23 cellular contexts compared by ENCODE assay signal in genomic region chr1:192954705-192955265, GRCh38.
DNase-seq lines count a peak whose midpoint lies in the region; ATAC-seq, FAIRE-seq and TF ChIP-seq lines count a peak whose summit lies in the region.
"Had no signal": no experiment of that assay in that cellular context is flagged by ENCODE, and none has a peak within 500 bp of the region (broad histone marks: within the 10 kb centered on the region; RNA-seq: fewer than 3 reads in every experiment).

No MANE protein-coding gene starts in this region.

- H3K4me3 ChIP-seq in astrocyte (ENCODE audit: insufficient read depth, low read depth, low read length) (no peak overlapping the region), lung (no peak overlapping the region), colonic mucosa (no peak overlapping the region)
- H3K4me3 ChIP-seq: ascending aorta, SJSA1 had no signal

- no peak for TF ChIP-seq CTCF in D721Med (IDR thresholded peaks at IDR 0.05; ENCODE audit: insufficient read depth, missing control alignments)
- TF ChIP-seq CTCF in astrocyte (IDR thresholded peaks at IDR 0.05; ENCODE audit: insufficient read depth, low read depth, low read length) = no peak
- no peak for TF ChIP-seq CTCF in lung (IDR thresholded peaks at IDR 0.05; ENCODE audit: control extremely low read depth, extremely low read depth)
- TF ChIP-seq CTCF in colonic mucosa (IDR thresholded peaks at IDR 0.05) = no peak

- H3K4me1 Mint-ChIP-seq in astrocyte (ENCODE audit: low read depth, unreplicated experiment) = peaks cover 16% of the 10 kb centered on the region
- H3K4me1 Mint-ChIP-seq: neural crest cell had no signal

- peak overlapping the region; percentile 26 for H3K27ac Mint-ChIP-seq in astrocyte (ENCODE audit: unreplicated experiment)
- H3K27ac Mint-ChIP-seq: activated CD8-positive, alpha-beta T cell treated with anti-CD3 and anti-CD28 coated beads for 36 hours; activated T-cell treated with anti-CD3 and anti-CD28 coated beads, Interleukin-2, amount 50 U/mL, for 24 hours; T-helper 2 cell treated with Interferon-gamma antibody and Interleukin-4, amounts not matched to agents 5 μg/mL and 100 μg/mL, for 36 hours had no signal

- peaks cover 8% of the 10 kb centered on the region for H3K36me3 Mint-ChIP-seq in astrocyte (ENCODE audit: low read depth, unreplicated experiment)

- no peaks in the 10 kb centered on the region for H3K9me3 Mint-ChIP-seq in astrocyte (ENCODE audit: unreplicated experiment)
- H3K9me3 Mint-ChIP-seq: activated CD8-positive, alpha-beta T cell treated with anti-CD3 and anti-CD28 coated beads for 36 hours; activated T-cell treated with anti-CD3 and anti-CD28 coated beads, Interleukin-2, amount 50 U/mL, for 24 hours; neural crest cell; T-helper 2 cell treated with Interferon-gamma antibody and Interleukin-4, amounts not matched to agents 5 μg/mL and 100 μg/mL, for 36 hours had no signal

- no peaks in the 10 kb centered on the region for H3K27me3 ChIP-seq in astrocyte (ENCODE audit: insufficient read depth, low read length)
- H3K27me3 ChIP-seq in lung (ENCODE audit: control insufficient read depth, insufficient read depth) = no peaks in the 10 kb centered on the region
- no peaks in the 10 kb centered on the region for H3K27me3 ChIP-seq in colonic mucosa
- H3K27me3 ChIP-seq: ascending aorta, BE2C, SJSA1 had no signal

- H3K27me3 Mint-ChIP-seq in astrocyte (ENCODE audit: low read depth, unreplicated experiment) = no peaks in the 10 kb centered on the region
- H3K27me3 Mint-ChIP-seq: activated CD8-positive, alpha-beta T cell treated with anti-CD3 and anti-CD28 coated beads for 36 hours; activated T-cell treated with anti-CD3 and anti-CD28 coated beads, Interleukin-2, amount 50 U/mL, for 24 hours had no signal

- H3K36me3 ChIP-seq in astrocyte (ENCODE audit: insufficient read depth, low read length) (no peaks in the 10 kb centered on the region), lung (ENCODE audit: control insufficient read depth in 2 of 2, insufficient read depth in 2 of 2, low read length in 2 of 2) (no peaks in the 10 kb centered on the region), colonic mucosa (no peaks in the 10 kb centered on the region)
- H3K36me3 ChIP-seq: ascending aorta, BE2C, SJSA1 had no signal

- H3K9ac ChIP-seq in astrocyte (ENCODE audit: low read length) (no peak overlapping the region), colonic mucosa (ENCODE audit: low read depth in 2 of 2, low read length in 2 of 2) (no peak overlapping the region)

- no peaks in the 10 kb centered on the region for H4K20me1 ChIP-seq in astrocyte (ENCODE audit: insufficient read depth, low read length)

- intact Hi-C loops in colonic mucosa (cut with DNase I) = no loop called here

- no peak overlapping the region for H3K4me3 Mint-ChIP-seq in astrocyte (ENCODE audit: unreplicated experiment)
- H3K4me3 Mint-ChIP-seq: activated CD8-positive, alpha-beta T cell treated with anti-CD3 and anti-CD28 coated beads for 36 hours; activated T-cell treated with anti-CD3 and anti-CD28 coated beads, Interleukin-2, amount 50 U/mL, for 24 hours; neural crest cell; T-helper 2 cell treated with Interferon-gamma antibody and Interleukin-4, amounts not matched to agents 5 μg/mL and 100 μg/mL, for 36 hours had no signal

- H3K4me1 ChIP-seq in astrocyte (ENCODE audit: insufficient read depth, low read length) (peaks cover 18% of the 10 kb centered on the region), lung (ENCODE audit: control insufficient read depth in 2 of 2, insufficient read depth in 2 of 2, low read length in 2 of 2) (no peaks in the 10 kb centered on the region), colonic mucosa (no peaks in the 10 kb centered on the region)
- H3K4me1 ChIP-seq: ascending aorta, SJSA1 had no signal

- FAIRE-seq in D721Med (lab: Jason Lieb, UNC) (peak; percentile 35), astrocyte (lab: Jason Lieb, UNC) (no peak)
- FAIRE-seq: urothelium cell line had no signal

- H3K79me2 ChIP-seq in astrocyte (ENCODE audit: insufficient read depth, low read length) = no peaks in the 10 kb centered on the region

- 63 to 70% methylated on average over 7 of the region's 7 CpGs for WGBS in lung, 2 donors

- no peak overlapping the region for H3K4me2 ChIP-seq in astrocyte (ENCODE audit: low read length)

- H2AFZ ChIP-seq in astrocyte (ENCODE audit: low read depth, low read length) = no peak overlapping the region

- H3K27ac ChIP-seq in astrocyte (ENCODE audit: low read depth, low read length) = no peak overlapping the region
- H3K27ac ChIP-seq in lung (ENCODE audit: low read depth in 1 of 2, low read length in 1 of 2) = no peak overlapping the region
- no peak overlapping the region for H3K27ac ChIP-seq in colonic mucosa
- H3K27ac ChIP-seq: ascending aorta, SJSA1 had no signal

- H3K9me3 ChIP-seq in astrocyte (ENCODE audit: insufficient read depth, low read depth, low read length) = no peaks in the 10 kb centered on the region
- H3K9me3 ChIP-seq in lung (ENCODE audit: control insufficient read depth in 2 of 2, insufficient read depth in 1 of 2, low read length in 1 of 2) = no peaks in the 10 kb centered on the region
- no peaks in the 10 kb centered on the region for H3K9me3 ChIP-seq in colonic mucosa
- H3K9me3 ChIP-seq: ascending aorta, BE2C, SJSA1 had no signal

- DNase-seq in NCI-H1417 (lab: John Stamatoyannopoulos, UW) (peak in 2 of 3 experiments; percentile 11 to 18), NCI-H1417 treated with DMSO at 0.1 percent for 48 hours (lab: John Stamatoyannopoulos, UW) (no peak), D721Med (ENCODE audit: insufficient read length, low spot score) (no peak), astrocyte (ENCODE audit: low read depth) (no peak), lung (ENCODE audit: low spot score) (peak; percentile 36), colonic mucosa (no peak), NCI-H1092 (lab: John Stamatoyannopoulos, UW) (no peak)
- no peak for DNase-seq in central memory CD4-positive, alpha-beta T cell
- DNase-seq: activated CD4-positive, CD25-positive, alpha-beta regulatory T cell; activated CD8-positive, alpha-beta T cell treated with anti-CD3 and anti-CD28 coated beads for 36 hours; activated naive CD4-positive, alpha-beta T cell treated with anti-CD3 and anti-CD28 coated beads, Interleukin-2, amount 50 U/mL, for 16 hours; activated T-cell treated with anti-CD3 and anti-CD28 coated beads, Interleukin-2, amount 50 U/mL, for 24 hours; BE2C; GDM1; midbrain; NCI-H2107; NCI-H524; stimulated activated CD4-positive, alpha-beta T cell treated with anti-CD3 and anti-CD28 coated beads, Interleukin-4, amount 100 ng/mL, for 4 hours had no signal

- no peak for ATAC-seq in lung (ENCODE audit: insufficient read depth, low FRiP score)
- ATAC-seq: activated CD8-positive, alpha-beta T cell treated with anti-CD3 and anti-CD28 coated beads for 36 hours had no signal

Comparison
In these comparisons a context has a peak if more than half of its experiments do, and no peak if none do; other contexts are left out.
1. DNase-seq: peak in NCI-H1417 (2 of 3) and lung (single experiment); none in NCI-H1417 treated with DMSO at 0.1 percent for 48 hours (single experiment), D721Med (single experiment), astrocyte (single experiment), colonic mucosa (single experiment), NCI-H1092 (single experiment) and central memory CD4-positive, alpha-beta T cell (single experiment).